In the genomic region with DNA sequence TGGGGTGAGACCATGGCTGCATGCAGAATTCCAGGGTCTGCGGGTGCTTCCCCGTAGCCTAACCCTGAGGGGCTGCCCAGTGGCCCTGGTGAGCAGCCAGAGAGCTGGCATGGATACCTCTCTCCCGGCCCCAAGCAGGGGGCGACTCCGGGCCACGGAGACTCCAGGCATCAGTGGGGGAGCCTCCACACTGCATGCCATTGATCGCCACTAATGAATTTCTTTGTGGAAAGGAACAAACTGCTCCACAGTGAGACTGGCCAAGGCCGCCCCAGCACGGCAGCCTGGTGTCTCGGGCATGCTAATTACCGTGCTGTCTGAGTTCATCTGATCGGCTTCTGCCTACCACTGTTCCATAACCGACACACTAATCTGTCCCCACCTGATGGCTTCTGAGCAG, we compare ENCODE assay signal across 23 cellular contexts.
DNase-seq lines count a peak whose midpoint lies in the region; ATAC-seq and TF ChIP-seq lines count a peak whose summit lies in the region.
"Had no signal": no experiment of that assay in that cellular context is flagged by ENCODE, and none has a peak within 500 bp of the region (broad histone marks: within the 10 kb centered on the region; RNA-seq: fewer than 3 reads in every experiment).

No MANE protein-coding gene starts in this region.

- H3K79me2 ChIP-seq in GM23338 (replicated peaks; ENCODE audit: insufficient read depth) = no peaks in the 10 kb centered on the region

- H3K27ac ChIP-seq in GM23338 (ENCODE audit: low read depth) (no peak overlapping the region), angular gyrus (ENCODE audit: low read depth, low read length) (peak overlapping the region; percentile 42)
- H3K27ac ChIP-seq: ovary had no signal

- H3K4me3 Mint-ChIP-seq in GM23338 = no peak overlapping the region
- H3K4me3 Mint-ChIP-seq in activated T-cell treated with anti-CD3 and anti-CD28 coated beads, Interleukin-2, amount 50 U/mL, for 24 hours = no peak overlapping the region
- no peak overlapping the region for H3K4me3 Mint-ChIP-seq in endothelial cell (ENCODE audit: unreplicated experiment)
- H3K4me3 Mint-ChIP-seq: activated B cell treated with CpG ODN at 0.5 μM for 24 hours; activated CD8-positive, alpha-beta T cell treated with anti-CD3 and anti-CD28 coated beads, Interleukin-2, amount 10 ng/mL, durations not matched to agents 7 days and 5 days; activated naive CD4-positive, alpha-beta T cell treated with anti-CD3 and anti-CD28 coated beads, Interleukin-2, amount 50 U/mL, for 24 hours; T-helper 2 cell treated with Interferon-gamma antibody and Interleukin-4, amounts not matched to agents 5 μg/mL and 100 μg/mL, for 36 hours had no signal

- H3K9me2 ChIP-seq in GM23338 (ENCODE audit: insufficient read depth) = no peaks in the 10 kb centered on the region

- H3K4me1 Mint-ChIP-seq in GM23338 (no peaks in the 10 kb centered on the region), endothelial cell (ENCODE audit: unreplicated experiment) (no peaks in the 10 kb centered on the region)
- H3K4me1 Mint-ChIP-seq in activated T-cell treated with anti-CD3 and anti-CD28 coated beads, Interleukin-2, amount 50 U/mL, for 24 hours (ENCODE audit: low read depth) = no peaks in the 10 kb centered on the region
- H3K4me1 Mint-ChIP-seq: activated B cell treated with CpG ODN at 0.5 μM for 24 hours; activated naive CD4-positive, alpha-beta T cell treated with anti-CD3 and anti-CD28 coated beads, Interleukin-2, amount 50 U/mL, for 24 hours had no signal

- no peaks in the 10 kb centered on the region for H3K4me1 ChIP-seq in GM23338 (ENCODE audit: insufficient read depth)
- H3K4me1 ChIP-seq: HAP-1 had no signal

- peak; percentile 11 for DNase-seq in GM23338 (ENCODE audit: low spot score)
- DNase-seq in hypothalamus (lab: John Stamatoyannopoulos, UW) = peak in 49 of 51 donors; percentile 9 to 92 (median 72)
- peak; percentile 90 for DNase-seq in putamen (ENCODE audit: low spot score)
- DNase-seq in activated T-cell treated with anti-CD3 and anti-CD28 coated beads, Interleukin-2, amount 50 U/mL, for 24 hours = no peak
- DNase-seq in NCI-H446 treated with DMSO at 0.1 percent for 48 hours (lab: John Stamatoyannopoulos, UW) = no peak
- no peak for DNase-seq in endothelial cell (ENCODE audit: low spot score)
- DNase-seq: activated B cell treated with CpG ODN at 0.5 μM for 24 hours; activated CD8-positive, alpha-beta T cell treated with anti-CD3 and anti-CD28 coated beads, Interleukin-2, amount 10 ng/mL, durations not matched to agents 7 days and 5 days; activated T-cell treated with anti-CD3 and anti-CD28 coated beads, Interleukin-2, amount 50 U/mL, for 1 hour; cortex of kidney; DMS79; Kasumi-1; NCI-H1092; NCI-H1930; NK-92 treated with Interleukin-12 subunit alpha and Interleukin-12 subunit beta, amount 100 ng/mL, for 24 hours; ovary; stimulated activated naive CD4-positive, alpha-beta T cell; trophoblast cell had no signal

- no peaks in the 10 kb centered on the region for H3K36me3 ChIP-seq in GM23338 (ENCODE audit: insufficient read depth)
- H3K36me3 ChIP-seq: HAP-1, ovary had no signal

- no peaks in the 10 kb centered on the region for H3K27me3 Mint-ChIP-seq in GM23338 (ENCODE audit: insufficient read depth, low read depth, poor library complexity)
- H3K27me3 Mint-ChIP-seq in activated T-cell treated with anti-CD3 and anti-CD28 coated beads, Interleukin-2, amount 50 U/mL, for 24 hours = peaks cover 2% of the 10 kb centered on the region
- peaks cover 5% of the 10 kb centered on the region for H3K27me3 Mint-ChIP-seq in endothelial cell (ENCODE audit: unreplicated experiment)
- H3K27me3 Mint-ChIP-seq: activated naive CD4-positive, alpha-beta T cell treated with anti-CD3 and anti-CD28 coated beads, Interleukin-2, amount 50 U/mL, for 24 hours had no signal

- no peak overlapping the region for H2AFZ ChIP-seq in GM23338

- TF ChIP-seq CTCF in GM23338 (conservative IDR thresholded peaks at IDR 0.05; ENCODE audit: low read depth in 2 of 2) = peak in 1 of 2 experiments; percentile 54; a peak in 2 of 4 replicates
- TF ChIP-seq CTCF in endothelial cell (IDR thresholded peaks at IDR 0.05; ENCODE audit: unreplicated experiment) = no peak

- no peaks in the 10 kb centered on the region for H3F3A ChIP-seq in GM23338 (replicated peaks; ENCODE audit: low read depth)

- no peaks in the 10 kb centered on the region for H3K36me3 Mint-ChIP-seq in GM23338 (ENCODE audit: low read depth)
- no peaks in the 10 kb centered on the region for H3K36me3 Mint-ChIP-seq in activated T-cell treated with anti-CD3 and anti-CD28 coated beads, Interleukin-2, amount 50 U/mL, for 24 hours (ENCODE audit: low read depth)
- H3K36me3 Mint-ChIP-seq in endothelial cell (ENCODE audit: low read depth, unreplicated experiment) = no peaks in the 10 kb centered on the region
- H3K36me3 Mint-ChIP-seq: activated naive CD4-positive, alpha-beta T cell treated with anti-CD3 and anti-CD28 coated beads, Interleukin-2, amount 50 U/mL, for 24 hours had no signal

- H3K27ac Mint-ChIP-seq in GM23338 (no peak overlapping the region), endothelial cell (ENCODE audit: unreplicated experiment) (no peak overlapping the region)
- no peak overlapping the region for H3K27ac Mint-ChIP-seq in activated T-cell treated with anti-CD3 and anti-CD28 coated beads, Interleukin-2, amount 50 U/mL, for 24 hours
- H3K27ac Mint-ChIP-seq: activated B cell treated with CpG ODN at 0.5 μM for 24 hours; activated CD8-positive, alpha-beta T cell treated with anti-CD3 and anti-CD28 coated beads, Interleukin-2, amount 10 ng/mL, durations not matched to agents 7 days and 5 days; activated naive CD4-positive, alpha-beta T cell treated with anti-CD3 and anti-CD28 coated beads, Interleukin-2, amount 50 U/mL, for 24 hours; T-helper 2 cell treated with Interferon-gamma antibody and Interleukin-4, amounts not matched to agents 5 μg/mL and 100 μg/mL, for 36 hours had no signal

- H3K9me3 Mint-ChIP-seq in GM23338 = no peaks in the 10 kb centered on the region
- H3K9me3 Mint-ChIP-seq in activated T-cell treated with anti-CD3 and anti-CD28 coated beads, Interleukin-2, amount 50 U/mL, for 24 hours = no peaks in the 10 kb centered on the region
- no peaks in the 10 kb centered on the region for H3K9me3 Mint-ChIP-seq in endothelial cell (ENCODE audit: unreplicated experiment)
- H3K9me3 Mint-ChIP-seq: activated B cell treated with CpG ODN at 0.5 μM for 24 hours; activated naive CD4-positive, alpha-beta T cell treated with anti-CD3 and anti-CD28 coated beads, Interleukin-2, amount 50 U/mL, for 24 hours; T-helper 2 cell treated with Interferon-gamma antibody and Interleukin-4, amounts not matched to agents 5 μg/mL and 100 μg/mL, for 36 hours had no signal

- no peaks in the 10 kb centered on the region for H3K27me3 ChIP-seq in GM23338 (ENCODE audit: insufficient read depth)
- H3K27me3 ChIP-seq: ovary had no signal

- H3K4me3 ChIP-seq in GM23338 = no peak overlapping the region
- H3K4me3 ChIP-seq: HAP-1, lung, ovary had no signal

- ATAC-seq in GM23338 = peak; percentile 48
- ATAC-seq: activated CD8-positive, alpha-beta T cell treated with anti-CD3 and anti-CD28 coated beads, Interleukin-2, amount 10 ng/mL, durations not matched to agents 7 days and 5 days had no signal

- H3K4me2 ChIP-seq in GM23338 = no peak overlapping the region

- H4K20me1 ChIP-seq in GM23338 (replicated peaks; ENCODE audit: insufficient read depth) = no peaks in the 10 kb centered on the region

TF ChIP-seq in GM23338, 12 proteins besides CTCF, POLR2A, EP300 and RAD21 (continues in another document):
- no peak for TF ChIP-seq NANOG (IDR thresholded peaks at IDR 0.05; ENCODE audit: borderline replicate concordance)
- TF ChIP-seq, protein P1, sequence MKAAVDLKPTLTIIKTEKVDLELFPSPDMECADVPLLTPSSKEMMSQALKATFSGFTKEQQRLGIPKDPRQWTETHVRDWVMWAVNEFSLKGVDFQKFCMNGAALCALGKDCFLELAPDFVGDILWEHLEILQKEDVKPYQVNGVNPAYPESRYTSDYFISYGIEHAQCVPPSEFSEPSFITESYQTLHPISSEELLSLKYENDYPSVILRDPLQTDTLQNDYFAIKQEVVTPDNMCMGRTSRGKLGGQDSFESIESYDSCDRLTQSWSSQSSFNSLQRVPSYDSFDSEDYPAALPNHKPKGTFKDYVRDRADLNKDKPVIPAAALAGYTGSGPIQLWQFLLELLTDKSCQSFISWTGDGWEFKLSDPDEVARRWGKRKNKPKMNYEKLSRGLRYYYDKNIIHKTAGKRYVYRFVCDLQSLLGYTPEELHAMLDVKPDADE (IDR thresholded peaks at IDR 0.05) = no peak

Comparison
In these comparisons a context has a peak if more than half of its experiments do, and no peak if none do; other contexts are left out.
1. DNase-seq: peak in GM23338 (single experiment), hypothalamus (49 of 51) and putamen (single experiment); none in activated T-cell treated with anti-CD3 and anti-CD28 coated beads, Interleukin-2, amount 50 U/mL, for 24 hours (single experiment), NCI-H446 treated with DMSO at 0.1 percent for 48 hours (single experiment) and endothelial cell (single experiment).